Comparison of ENCODE assay signal across 9 cellular contexts in genomic region chr5:150801117-150801927, GRCh38. TPM values are rescaled to one million over a fixed set of nuclear protein-coding genes. Genes with fewer than 3 reads are reported as not detected.
DNase-seq lines count a peak whose midpoint lies in the region; ATAC-seq and TF ChIP-seq lines count a peak whose summit lies in the region.
"Had no signal": no experiment of that assay in that cellular context is flagged by ENCODE, and none has a peak within 500 bp of the region (broad histone marks: within the 10 kb centered on the region; RNA-seq: fewer than 3 reads in every experiment).

No MANE protein-coding gene starts in this region.

- TF ChIP-seq CTCF in adrenal gland (IDR thresholded peaks at IDR 0.05): peak; percentile 25 to 69 (median 56)
- peak; percentile 57 to 59 for TF ChIP-seq CTCF in right atrium auricular region (IDR thresholded peaks at IDR 0.05)
- peak; percentile 30 to 78 (median 58) for TF ChIP-seq CTCF in prostate gland (IDR thresholded peaks at IDR 0.05)

- 3 to 7% (median 5%) methylated on average over 13 to 15 of the region's 15 CpGs for WGBS in adrenal gland, 4 donors
- WGBS in prostate gland: 8% methylated on average over 15 of the region's 15 CpGs

- H3K4me1 ChIP-seq in adrenal gland (replicated peaks in 1 of 2) (no peaks in the 10 kb centered on the region), right atrium auricular region (peaks cover 0 to 3% of the 10 kb centered on the region in 2 donors), prostate gland (replicated peaks) (no peaks in the 10 kb centered on the region)

- H3K9me3 ChIP-seq in adrenal gland (replicated peaks in 1 of 3) (no peaks in the 10 kb centered on the region), right atrium auricular region (no peaks in the 10 kb centered on the region), prostate gland (no peaks in the 10 kb centered on the region)

- H3K4me3 ChIP-seq in adrenal gland: peak overlapping the region in 1 of 4 donors; percentile 50
- peak overlapping the region; percentile 22 to 31 for H3K4me3 ChIP-seq in right atrium auricular region
- H3K4me3 ChIP-seq in prostate gland: peak overlapping the region; percentile 21 to 22

- peak overlapping the region in 4 of 5 donors; percentile 25 to 88 (median 54) for H3K27ac ChIP-seq in adrenal gland
- H3K27ac ChIP-seq in right atrium auricular region: peak overlapping the region; percentile 46 to 74
- H3K27ac ChIP-seq in prostate gland: peak overlapping the region; percentile 52 to 67

- peak; percentile 15 for DNase-seq in COR-L47 (lab: John Stamatoyannopoulos, UW)
- DNase-seq in NCI-H1694 treated with DMSO at 0.1 percent for 48 hours (lab: John Stamatoyannopoulos, UW): peak; percentile 62
- peak in 6 of 7 donors; percentile 25 to 59 (median 33) for DNase-seq in adrenal gland
- no peak for DNase-seq in right atrium auricular region (ENCODE audit: low spot score)
- DNase-seq in prostate gland (ENCODE audit: low spot score): peak; percentile 41
- no peak for DNase-seq in stimulated activated CD4-positive, alpha-beta T cell treated with anti-CD3 and anti-CD28 coated beads, Interleukin-4, amount 100 ng/mL, for 4 hours
- DNase-seq: activated B cell treated with CpG ODN at 0.5 μM for 24 hours had no signal

- no peaks in the 10 kb centered on the region for H3K27me3 ChIP-seq in adrenal gland
- H3K27me3 ChIP-seq in right atrium auricular region: no peaks in the 10 kb centered on the region
- H3K27me3 ChIP-seq in prostate gland (replicated peaks; ENCODE audit: insufficient read depth): no peaks in the 10 kb centered on the region

- ATAC-seq in GM18907 (IDR thresholded peaks at IDR 0.05; ENCODE audit: unreplicated experiment) (peak; percentile 74), GM19328 (IDR thresholded peaks at IDR 0.05; ENCODE audit: unreplicated experiment) (no peak)

- intact Hi-C loops in adrenal gland (cut with DNase I) (loop anchor here in 1 of 2 donors (2.0 kb wide), 1 partner anchor 45 kb away; the partner anchor contains the start of gene IRGM), prostate gland (cut with DNase I) (loop anchor here (5.0 kb wide), 1 partner anchor 46 kb away; the partner anchor contains the start of gene IRGM)

- H3K36me3 ChIP-seq in adrenal gland (replicated peaks in 1 of 2): peaks cover 0 to 14% of the 10 kb centered on the region in 2 donors
- H3K36me3 ChIP-seq in right atrium auricular region: peaks cover 5% of the 10 kb centered on the region
- no peaks in the 10 kb centered on the region for H3K36me3 ChIP-seq in prostate gland

- no peak for TF ChIP-seq POLR2A in adrenal gland (IDR thresholded peaks at IDR 0.05)
- no peak for TF ChIP-seq POLR2A in prostate gland (IDR thresholded peaks at IDR 0.05)

RNA-seq across cellular contexts. Expression of gene SMIM3, which starts 22.8 kb away (rescaled TPM):
- total RNA-seq in adrenal gland: 10 to 100 TPM; 22.1 to 57.4 (median 34.9) TPM
- 10 to 100 TPM; 22.1 to 25.7 (median 25.1) TPM for polyA plus RNA-seq in adrenal gland
- total RNA-seq in right atrium auricular region: 10 to 100 TPM; 24.6 to 48.1 TPM
- total RNA-seq in prostate gland: 10 to 100 TPM; 21.2 to 26.5 TPM

RNA-seq across cellular contexts. Expression of gene DCTN4, which starts 42.5 kb away (rescaled TPM):
- total RNA-seq in adrenal gland: 100 to 1,000 TPM in 1 of 8 donors, 10 to 100 TPM in 7; 54.1 to 113 (median 85.8) TPM
- 10 to 100 TPM; 30.4 to 85.9 (median 32.7) TPM for polyA plus RNA-seq in adrenal gland
- total RNA-seq in right atrium auricular region: 10 to 100 TPM; 34.6 to 40.0 TPM
- 10 to 100 TPM; 68.4 to 87.1 TPM for total RNA-seq in prostate gland

RNA-seq across cellular contexts. Expression of gene IRGM, which starts 45.0 kb away (rescaled TPM):
- total RNA-seq in adrenal gland (under 1 TPM in 1 of 8 donors, not detected in 7; 0.25 TPM), right atrium auricular region (not detected), prostate gland (under 1 TPM in 1 of 2 donors, not detected in 1; 0.68 TPM)
- under 1 TPM in 1 of 3 donors, not detected in 2; 0.40 TPM for polyA plus RNA-seq in adrenal gland

Comparison
In these comparisons a context has a peak if more than half of its experiments do, and no peak if none do; other contexts are left out.
1. DNase-seq: peak in COR-L47 (single experiment), NCI-H1694 treated with DMSO at 0.1 percent for 48 hours (single experiment), adrenal gland (6 of 7) and prostate gland (single experiment); none in right atrium auricular region (single experiment) and stimulated activated CD4-positive, alpha-beta T cell treated with anti-CD3 and anti-CD28 coated beads, Interleukin-4, amount 100 ng/mL, for 4 hours (0 of 2).
2. Peak in every context shown above with its lines, with median percentiles within 50 percentile points of each other: H3K27ac ChIP-seq and CTCF ChIP-seq.